ENCODE assay signal across 22 cellular contexts in the genomic region with DNA sequence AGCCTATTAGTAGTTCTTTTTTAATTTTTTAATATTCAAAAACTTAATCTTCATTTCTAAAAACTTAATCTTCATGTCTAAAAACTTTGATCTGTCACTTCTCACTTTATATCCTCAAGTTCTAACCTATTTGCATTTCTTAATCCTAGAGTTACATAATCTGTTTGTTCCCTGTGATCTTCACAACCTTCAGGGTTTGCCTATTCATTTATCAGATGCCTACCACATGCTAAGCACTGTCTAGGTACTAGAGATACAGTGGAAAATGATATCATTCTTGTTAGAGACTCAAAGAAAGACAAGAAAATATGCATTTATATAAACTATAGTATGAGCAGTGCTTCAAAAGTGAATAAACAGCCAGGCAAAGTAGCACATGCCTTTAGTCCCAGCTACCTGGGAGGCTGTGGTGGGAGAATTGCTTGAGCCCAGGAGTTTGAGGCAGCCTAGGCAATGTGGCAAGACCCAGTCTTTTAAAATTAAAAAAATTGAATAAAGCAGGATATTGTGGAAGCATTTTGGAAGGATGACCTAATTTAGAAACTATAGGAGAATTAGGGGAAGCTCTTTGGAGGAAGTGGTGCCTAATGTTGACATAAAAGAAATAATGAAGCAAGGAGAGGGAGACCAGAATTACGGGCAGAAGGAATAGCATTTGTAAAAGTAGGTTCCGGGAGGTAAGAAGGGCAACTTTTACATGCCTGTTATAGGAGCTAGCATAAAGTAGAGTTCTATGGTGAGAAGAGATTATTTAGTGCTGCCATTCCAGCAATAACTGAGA. TPM values are rescaled to one million over a fixed set of nuclear protein-coding genes. Genes with fewer than 3 reads are reported as not detected.
DNase-seq lines count a peak whose midpoint lies in the region; ATAC-seq and TF ChIP-seq lines count a peak whose summit lies in the region.
"Had no signal": no experiment of that assay in that cellular context is flagged by ENCODE, and none has a peak within 500 bp of the region (broad histone marks: within the 10 kb centered on the region; RNA-seq: fewer than 3 reads in every experiment).

No MANE protein-coding gene starts in this region.

- peak overlapping the region; percentile 1 to 33 (median 17) for H3K27ac Mint-ChIP-seq in CD4-positive, CD25-positive, alpha-beta regulatory T cell
- H3K27ac Mint-ChIP-seq: activated CD4-positive, alpha-beta T cell treated with anti-CD3 and anti-CD28 coated beads, Interleukin-2, amount 10 ng/mL, durations not matched to agents 24 days and 14 days; activated naive CD8-positive, alpha-beta T cell treated with anti-CD3 and anti-CD28 coated beads, Interleukin-2, amount 50 U/mL, for 24 hours; endodermal cell; stimulated activated memory B cell treated with anti-CD40 and anti-IgM and Interleukin-4, amounts not matched to agents 10 μg/mL and 1 μg/mL and 100 μg/mL, for 72 hours had no signal

- no peaks in the 10 kb centered on the region for H3K9me3 ChIP-seq in CD4-positive, CD25-positive, alpha-beta regulatory T cell (ENCODE audit: control insufficient read depth in 2 of 2, low read length in 2 of 2)
- H3K9me3 ChIP-seq: transverse colon had no signal

- peak overlapping the region; percentile 23 for H3K27ac ChIP-seq in CD4-positive, CD25-positive, alpha-beta regulatory T cell (ENCODE audit: insufficient read depth, low read length, poor library complexity, severe bottlenecking)
- H3K27ac ChIP-seq: transverse colon had no signal

- TF ChIP-seq CTCF in omental fat pad (IDR thresholded peaks at IDR 0.05): no peak

- no peak overlapping the region for H3K4me3 ChIP-seq in CD4-positive, CD25-positive, alpha-beta regulatory T cell (ENCODE audit: low read depth, low read length)
- H3K4me3 ChIP-seq: transverse colon had no signal

- H3K9me3 Mint-ChIP-seq in CD4-positive, CD25-positive, alpha-beta regulatory T cell: no peaks in the 10 kb centered on the region
- H3K9me3 Mint-ChIP-seq: activated CD4-positive, alpha-beta T cell treated with anti-CD3 and anti-CD28 coated beads, Interleukin-2, amount 10 ng/mL, durations not matched to agents 24 days and 14 days; activated naive CD8-positive, alpha-beta T cell treated with anti-CD3 and anti-CD28 coated beads, Interleukin-2, amount 50 U/mL, for 24 hours; endodermal cell; stimulated activated memory B cell treated with anti-CD40 and anti-IgM and Interleukin-4, amounts not matched to agents 10 μg/mL and 1 μg/mL and 100 μg/mL, for 72 hours had no signal

- no peak for DNase-seq in CD4-positive, CD25-positive, alpha-beta regulatory T cell
- DNase-seq in HuH-7.5 (ENCODE audit: low spot score) (peak; percentile 20), SKM-1 treated with dmso at 0.1 percent for 144 hours (lab: John Stamatoyannopoulos, UW; ENCODE audit: unreplicated experiment) (peak; percentile 64), left lobe of liver (ENCODE audit: low spot score) (no peak), GM19240 (ENCODE audit: insufficient read length, low spot score) (no peak), omental fat pad (ENCODE audit: low spot score) (no peak)
- no peak for DNase-seq in activated CD4-positive, alpha-beta T cell treated with anti-CD3 and anti-CD28 coated beads, Interleukin-2, amount 50 U/mL, for 1 hour
- DNase-seq: activated CD4-positive, alpha-beta T cell treated with anti-CD3 and anti-CD28 coated beads, Interleukin-2, amount 10 ng/mL, durations not matched to agents 24 days and 14 days; activated naive CD8-positive, alpha-beta T cell treated with anti-CD3 and anti-CD28 coated beads, Interleukin-2, amount 50 U/mL, for 24 hours; activated T-cell treated with anti-CD3 and anti-CD28 coated beads, Interleukin-2, amount 50 U/mL, for 1 hour; DMS153; endodermal cell; left colon; NCI-H2081 treated with DMSO at 0.1 percent for 48 hours; NCI-H748 treated with DMSO at 0.1 percent for 48 hours; SHP77; stimulated activated CD4-positive, alpha-beta T cell treated with anti-CD3 and anti-CD28 coated beads, Interleukin-12 subunit alpha, Interleukin-12 subunit beta, amount 100 ng/mL, for 4 hours; T1000; transverse colon had no signal

- no peaks in the 10 kb centered on the region for H3K4me1 ChIP-seq in CD4-positive, CD25-positive, alpha-beta regulatory T cell (ENCODE audit: control insufficient read depth, insufficient read depth, low read length, poor library complexity, severe bottlenecking)
- H3K4me1 ChIP-seq: transverse colon had no signal

- peaks cover 4 to 6% (median 5%) of the 10 kb centered on the region in 4 donors for H3K4me1 Mint-ChIP-seq in CD4-positive, CD25-positive, alpha-beta regulatory T cell

- H3K36me3 Mint-ChIP-seq in CD4-positive, CD25-positive, alpha-beta regulatory T cell: peaks cover 33% of the 10 kb centered on the region

- no peaks in the 10 kb centered on the region for H3K27me3 Mint-ChIP-seq in CD4-positive, CD25-positive, alpha-beta regulatory T cell
- H3K27me3 Mint-ChIP-seq: activated CD4-positive, alpha-beta T cell treated with anti-CD3 and anti-CD28 coated beads, Interleukin-2, amount 10 ng/mL, durations not matched to agents 24 days and 14 days; activated naive CD8-positive, alpha-beta T cell treated with anti-CD3 and anti-CD28 coated beads, Interleukin-2, amount 50 U/mL, for 24 hours; stimulated activated memory B cell treated with anti-CD40 and anti-IgM and Interleukin-4, amounts not matched to agents 10 μg/mL and 1 μg/mL and 100 μg/mL, for 72 hours had no signal

- no peaks in the 10 kb centered on the region for H3K27me3 ChIP-seq in CD4-positive, CD25-positive, alpha-beta regulatory T cell (ENCODE audit: control insufficient read depth, insufficient read depth, low read length)
- H3K27me3 ChIP-seq: transverse colon had no signal

- H3K36me3 ChIP-seq in CD4-positive, CD25-positive, alpha-beta regulatory T cell (ENCODE audit: control insufficient read depth, insufficient read depth, low read length): peaks cover 50% of the 10 kb centered on the region

- no peak for ATAC-seq in CD4-positive, CD25-positive, alpha-beta regulatory T cell (ENCODE audit: low read depth in 2 of 2)
- ATAC-seq in left lobe of liver (peak; percentile 31), omental fat pad (ENCODE audit: low FRiP score) (no peak), HG03025 (IDR thresholded peaks at IDR 0.05; ENCODE audit: low FRiP score, unreplicated experiment) (no peak)
- ATAC-seq: activated naive CD8-positive, alpha-beta T cell treated with anti-CD3 and anti-CD28 coated beads, Interleukin-2, amount 50 U/mL, for 24 hours; HCT116; left colon; stimulated activated memory B cell treated with anti-CD40 and anti-IgM and Interleukin-4, amounts not matched to agents 10 μg/mL and 1 μg/mL and 100 μg/mL, for 72 hours had no signal

- no peak overlapping the region for H3K4me3 Mint-ChIP-seq in CD4-positive, CD25-positive, alpha-beta regulatory T cell
- H3K4me3 Mint-ChIP-seq: activated CD4-positive, alpha-beta T cell treated with anti-CD3 and anti-CD28 coated beads, Interleukin-2, amount 10 ng/mL, durations not matched to agents 24 days and 14 days; activated naive CD8-positive, alpha-beta T cell treated with anti-CD3 and anti-CD28 coated beads, Interleukin-2, amount 50 U/mL, for 24 hours; endodermal cell; stimulated activated memory B cell treated with anti-CD40 and anti-IgM and Interleukin-4, amounts not matched to agents 10 μg/mL and 1 μg/mL and 100 μg/mL, for 72 hours had no signal

RNA-seq across cellular contexts. Expression of gene GRK2, which starts 54.4 kb away (rescaled TPM):
- total RNA-seq in CD4-positive, CD25-positive, alpha-beta regulatory T cell: 295 TPM
- polyA plus RNA-seq in CD4-positive, CD25-positive, alpha-beta regulatory T cell: 10 to 100 TPM; 13.2 to 27.8 (median 19.3) TPM
- 29.0 TPM for total RNA-seq in left lobe of liver
- total RNA-seq in omental fat pad: 100 to 1,000 TPM in 1 of 4 donors, 10 to 100 TPM in 3; 42.6 to 106 (median 50.7) TPM

Comparison
In these comparisons a context has a peak if more than half of its experiments do, and no peak if none do; other contexts are left out.
1. DNase-seq: peak in HuH-7.5 (single experiment) and SKM-1 treated with dmso at 0.1 percent for 144 hours (single experiment); none in CD4-positive, CD25-positive, alpha-beta regulatory T cell (0 of 3), left lobe of liver (single experiment), GM19240 (single experiment), omental fat pad (single experiment) and activated CD4-positive, alpha-beta T cell treated with anti-CD3 and anti-CD28 coated beads, Interleukin-2, amount 50 U/mL, for 1 hour (single experiment).